In the genomic region with DNA sequence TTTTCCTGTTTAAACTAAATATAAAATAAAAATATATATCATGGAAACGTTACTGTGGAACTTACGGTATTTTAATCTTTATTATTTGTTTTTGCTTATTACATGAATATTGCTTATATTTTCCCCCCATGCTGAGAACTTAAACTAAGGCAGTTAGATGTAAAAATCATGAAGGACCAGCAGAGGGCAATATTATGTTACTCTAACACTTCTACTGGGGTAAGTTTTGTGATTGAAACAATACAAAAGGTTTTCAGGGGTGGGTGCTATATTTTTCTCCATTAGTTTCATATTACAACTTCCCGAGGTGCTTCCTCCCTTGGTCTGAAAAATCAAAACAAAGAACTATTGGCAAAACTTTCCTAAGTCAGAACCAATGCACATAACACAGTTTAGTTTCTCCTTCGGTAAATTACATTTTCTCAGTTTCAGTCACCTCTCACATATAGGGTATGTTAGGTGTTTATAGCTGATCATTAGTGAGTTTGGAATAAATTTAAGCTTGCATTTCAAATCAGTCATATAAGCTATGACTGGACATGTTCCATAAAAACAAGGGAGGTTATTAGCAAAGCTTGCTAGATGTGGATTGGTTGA, we compare ENCODE assay signal across 8 cellular contexts. TPM values are rescaled to one million over a fixed set of nuclear protein-coding genes. Genes with fewer than 3 reads are reported as not detected.
DNase-seq lines count a peak whose midpoint lies in the region; ATAC-seq and TF ChIP-seq lines count a peak whose summit lies in the region.

No MANE protein-coding gene starts in this region.

- TF ChIP-seq CTCF in WERI-Rb-1 (IDR thresholded peaks at IDR 0.05; ENCODE audit: low read depth, low read length) (0 out of 2 replicates have a peak, but pooled peaks have one; percentile 24), upper lobe of right lung (IDR thresholded peaks at IDR 0.05) (peak; percentile 68)

- H3K9me3 ChIP-seq in WERI-Rb-1 (ENCODE audit: severe bottlenecking), result no peaks in the 10 kb centered on the region
- H3K9me3 ChIP-seq in upper lobe of right lung, result no peaks in the 10 kb centered on the region

- H3K4me3 ChIP-seq in WERI-Rb-1 (ENCODE audit: low read depth, low read length) (no peak overlapping the region), upper lobe of right lung (no peak overlapping the region)

- H3K27ac ChIP-seq in WERI-Rb-1, result no peak overlapping the region
- no peak overlapping the region for H3K27ac ChIP-seq in upper lobe of right lung

- peak; percentile 7 for DNase-seq in Caki2 (ENCODE audit: low read depth)
- DNase-seq in NCI-H146 (lab: John Stamatoyannopoulos, UW), result peak; percentile 63
- no peak for DNase-seq in WERI-Rb-1
- DNase-seq in iPS-NIHi11 (ENCODE audit: low spot score), result peak; percentile 41
- no peak for DNase-seq in upper lobe of right lung
- no peak for DNase-seq in activated T-cell treated with anti-CD3 and anti-CD28 coated beads, Interleukin-2, amount 50 U/mL, for 48 hours

- TF ChIP-seq POLR2A in GM18505 (IDR thresholded peaks at IDR 0.05; ENCODE audit: borderline replicate concordance, extremely low read depth, insufficient read depth, insufficient read length), result no peak

- no peaks in the 10 kb centered on the region for H3K4me1 ChIP-seq in upper lobe of right lung

- peak; percentile 47 for ATAC-seq in GM21619 (IDR thresholded peaks at IDR 0.05; ENCODE audit: unreplicated experiment)
- ATAC-seq in upper lobe of right lung, result peak; percentile 57
- no peak for ATAC-seq in GM18505 (IDR thresholded peaks at IDR 0.05; ENCODE audit: unreplicated experiment)

- in situ Hi-C loops in Caki2 (cut with HindIII; ENCODE audit: low pct_unique_long_range_greater_than_20kb, low sequenced_read_pairs), result no loop called here

- intact Hi-C loops in upper lobe of right lung (cut with DNase I), result no loop called here

- H3K27me3 ChIP-seq in WERI-Rb-1 (ENCODE audit: insufficient read depth, low read depth, severe bottlenecking), result no peaks in the 10 kb centered on the region
- H3K27me3 ChIP-seq in upper lobe of right lung, result no peaks in the 10 kb centered on the region

- no peaks in the 10 kb centered on the region for H3K36me3 ChIP-seq in WERI-Rb-1
- H3K36me3 ChIP-seq in upper lobe of right lung, result no peaks in the 10 kb centered on the region

RNA-seq across cellular contexts. Expression of a gene that starts 54.8 kb away (rescaled TPM):
- total RNA-seq in Caki2 (2014; rRNA removed; shearing (Covaris generic); ENCODE audit: low replicate concordance), result 1.0 and 1.3 TPM in 2 replicates
- total RNA-seq in upper lobe of right lung, result 18.4 TPM

Comparison
In these comparisons a context has a peak if more than half of its experiments do, and no peak if none do; other contexts are left out.
1. DNase-seq: peak in Caki2 (single experiment), NCI-H146 (single experiment) and iPS-NIHi11 (single experiment); none in WERI-Rb-1 (single experiment), upper lobe of right lung (single experiment) and activated T-cell treated with anti-CD3 and anti-CD28 coated beads, Interleukin-2, amount 50 U/mL, for 48 hours (0 of 2).